Comparison of ENCODE assay signal across 8 cellular contexts in genomic region chr2:44167311-44167907, GRCh38. TPM values are rescaled to one million over a fixed set of nuclear protein-coding genes. Genes with fewer than 3 reads are reported as not detected.
DNase-seq lines count a peak whose midpoint lies in the region; ATAC-seq lines count a peak whose summit lies in the region.

No MANE protein-coding gene starts in this region.

- ATAC-seq in activated CD8-positive, alpha-beta T cell treated with anti-CD3 and anti-CD28 coated beads, Interleukin-2, amount 10 ng/mL, durations not matched to agents 7 days and 5 days = no peak
- no peak for ATAC-seq in GM19035 (IDR thresholded peaks at IDR 0.05; ENCODE audit: unreplicated experiment)

- peaks cover 18% of the 10 kb centered on the region for H3K36me3 Mint-ChIP-seq in activated CD8-positive, alpha-beta T cell treated with anti-CD3 and anti-CD28 coated beads, Interleukin-2, amount 10 ng/mL, durations not matched to agents 7 days and 5 days (ENCODE audit: low read depth)

- no peaks in the 10 kb centered on the region for H3K9me3 ChIP-seq in iPS-18c (ENCODE audit: control insufficient read depth, insufficient read depth, low read length)

- peak overlapping the region; percentile 94 for H3K27ac ChIP-seq in substantia nigra (ENCODE audit: low read depth, low read length, poor library complexity, severe bottlenecking)

- peak overlapping the region; percentile 98 for H3K27ac Mint-ChIP-seq in activated CD8-positive, alpha-beta T cell treated with anti-CD3 and anti-CD28 coated beads, Interleukin-2, amount 10 ng/mL, durations not matched to agents 7 days and 5 days

- H3K27me3 Mint-ChIP-seq in activated CD8-positive, alpha-beta T cell treated with anti-CD3 and anti-CD28 coated beads, Interleukin-2, amount 10 ng/mL, durations not matched to agents 7 days and 5 days (ENCODE audit: low read depth) = no peaks in the 10 kb centered on the region

- peaks cover 17% of the 10 kb centered on the region for H3K4me1 Mint-ChIP-seq in activated CD8-positive, alpha-beta T cell treated with anti-CD3 and anti-CD28 coated beads, Interleukin-2, amount 10 ng/mL, durations not matched to agents 7 days and 5 days (ENCODE audit: low read depth)

- CTCF ChIA-PET in activated CD8-positive, alpha-beta T cell treated with anti-CD3 and anti-CD28 coated beads, Interleukin-2, amount 10 ng/mL, durations not matched to agents 7 days and 5 days (lab: Charles Lee) = no interaction called here

- H3K4me3 Mint-ChIP-seq in activated CD8-positive, alpha-beta T cell treated with anti-CD3 and anti-CD28 coated beads, Interleukin-2, amount 10 ng/mL, durations not matched to agents 7 days and 5 days = peak overlapping the region; percentile 96

- H3K9me3 Mint-ChIP-seq in activated CD8-positive, alpha-beta T cell treated with anti-CD3 and anti-CD28 coated beads, Interleukin-2, amount 10 ng/mL, durations not matched to agents 7 days and 5 days (ENCODE audit: insufficient read depth) = no peaks in the 10 kb centered on the region

- POLR2A ChIA-PET in activated CD8-positive, alpha-beta T cell treated with anti-CD3 and anti-CD28 coated beads, Interleukin-2, amount 10 ng/mL, durations not matched to agents 7 days and 5 days (lab: Charles Lee) = interaction anchor here (1.1 to 1.5 kb wide), 5 partner anchors 12 to 194 kb away, joined by 3 to 10 read pairs (median 4); partner anchors contain the start of genes CAMKMT and PREPL

- DNase-seq in NCI-H510A treated with DMSO at 0.1 percent for 48 hours (lab: John Stamatoyannopoulos, UW) = peak; percentile 63
- DNase-seq in NCI-H510A (lab: John Stamatoyannopoulos, UW) = no peak
- DNase-seq in activated CD8-positive, alpha-beta T cell treated with anti-CD3 and anti-CD28 coated beads, Interleukin-2, amount 10 ng/mL, durations not matched to agents 7 days and 5 days = no peak
- DNase-seq in substantia nigra (lab: John Stamatoyannopoulos, UW) = no peak
- DNase-seq in SHP77 (lab: John Stamatoyannopoulos, UW) = no peak
- no peak for DNase-seq in hepatic stellate cell (ENCODE audit: low spot score)

- H3K4me3 ChIP-seq in iPS-18c (ENCODE audit: insufficient read depth, low read depth, low read length) = peak overlapping the region; percentile 67

RNA-seq across cellular contexts. Expression of gene PPM1B, which starts 1.3 kb away (rescaled TPM):
- total RNA-seq in activated CD8-positive, alpha-beta T cell treated with anti-CD3 and anti-CD28 coated beads, Interleukin-2, amount 10 ng/mL, durations not matched to agents 7 days and 5 days = 10 to 100 TPM; 48.6 to 50.3 TPM
